In the genomic region with DNA sequence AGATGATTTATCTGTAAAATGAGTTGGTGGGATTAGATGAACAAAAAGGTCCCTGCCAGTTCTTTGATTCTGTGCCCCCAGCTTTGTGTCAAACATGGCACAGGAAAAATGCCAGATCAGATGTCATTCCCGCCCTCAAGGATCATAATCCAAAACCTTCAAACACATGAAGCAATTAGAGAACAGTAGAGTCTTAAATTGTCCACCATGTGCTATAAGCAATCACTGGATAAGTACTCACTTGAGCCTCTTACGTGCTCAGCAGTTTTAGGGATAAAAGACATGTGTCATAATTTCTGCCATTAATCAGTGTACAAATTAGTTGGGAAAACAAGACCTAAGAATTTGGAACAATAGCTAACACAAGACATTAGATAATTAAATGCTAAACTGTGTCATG, we compare ENCODE assay signal across 1 cellular context.
TF ChIP-seq lines count a peak whose summit lies in the region.

No MANE protein-coding gene starts in this region.

TF ChIP-seq in HEK293, 187 proteins besides CTCF, POLR2A, EP300 and RAD21 (continued from another document and continues in another):
- TF ChIP-seq SP3 (tag by site-specific recombination; IDR thresholded peaks at IDR 0.05) (no peak), ZNF140 (tag by site-specific recombination; IDR thresholded peaks at IDR 0.05) (no peak), ZNF664 (tag by site-specific recombination; IDR thresholded peaks at IDR 0.05) (no peak; the same call in 1 of the 2 replicates), ZNF561 (tag by site-specific recombination; IDR thresholded peaks at IDR 0.05; ENCODE audit: borderline replicate concordance) (no peak), ZNF324 (tag by site-specific recombination; IDR thresholded peaks at IDR 0.05) (no peak; the same call in 1 of the 2 replicates), ZNF623 (tag by site-specific recombination; IDR thresholded peaks at IDR 0.05) (no peak), ZSCAN30 (tag by site-specific recombination; IDR thresholded peaks at IDR 0.05) (0 out of 2 replicates have a peak, but pooled peaks have one; percentile 16), SETDB1 (IDR thresholded peaks at IDR 0.05; ENCODE audit: insufficient read length, low read length) (no peak), ZBTB8A (tag by site-specific recombination; IDR thresholded peaks at IDR 0.05) (0 out of 2 replicates have a peak, but pooled peaks have one; percentile 18), ZNF112 (tag by site-specific recombination; IDR thresholded peaks at IDR 0.05) (no peak), MEIS1 (CRISPR knock-in tag; IDR thresholded peaks at IDR 0.05; ENCODE audit: borderline replicate concordance) (no peak), ZNF175 (tag by site-specific recombination; IDR thresholded peaks at IDR 0.05) (no peak), ZNF521 (tag by site-specific recombination; IDR thresholded peaks at IDR 0.05) (no peak), ZNF202 (tag by site-specific recombination; IDR thresholded peaks at IDR 0.05; ENCODE audit: borderline replicate concordance) (no peak), ZNF366 (tag by site-specific recombination; conservative IDR thresholded peaks at IDR 0.05) (peak; percentile 41; the same call in 1 of the 2 replicates), ZNF426 (tag by site-specific recombination; IDR thresholded peaks at IDR 0.05) (no peak), ZNF670 (tag by site-specific recombination; IDR thresholded peaks at IDR 0.05; ENCODE audit: low read depth) (no peak), ZNF555 (tag by site-specific recombination; conservative IDR thresholded peaks at IDR 0.05) (no peak), ZNF660 (tag by site-specific recombination; IDR thresholded peaks at IDR 0.05) (no peak), YY1 (tag by site-specific recombination; IDR thresholded peaks at IDR 0.05) (0 out of 2 replicates have a peak, but pooled peaks have one; percentile 19), ZNF121 (tag by site-specific recombination; IDR thresholded peaks at IDR 0.05) (no peak), ZNF341 (tag by site-specific recombination; IDR thresholded peaks at IDR 0.05; ENCODE audit: low read depth) (no peak)
- TF ChIP-seq, protein P1, sequence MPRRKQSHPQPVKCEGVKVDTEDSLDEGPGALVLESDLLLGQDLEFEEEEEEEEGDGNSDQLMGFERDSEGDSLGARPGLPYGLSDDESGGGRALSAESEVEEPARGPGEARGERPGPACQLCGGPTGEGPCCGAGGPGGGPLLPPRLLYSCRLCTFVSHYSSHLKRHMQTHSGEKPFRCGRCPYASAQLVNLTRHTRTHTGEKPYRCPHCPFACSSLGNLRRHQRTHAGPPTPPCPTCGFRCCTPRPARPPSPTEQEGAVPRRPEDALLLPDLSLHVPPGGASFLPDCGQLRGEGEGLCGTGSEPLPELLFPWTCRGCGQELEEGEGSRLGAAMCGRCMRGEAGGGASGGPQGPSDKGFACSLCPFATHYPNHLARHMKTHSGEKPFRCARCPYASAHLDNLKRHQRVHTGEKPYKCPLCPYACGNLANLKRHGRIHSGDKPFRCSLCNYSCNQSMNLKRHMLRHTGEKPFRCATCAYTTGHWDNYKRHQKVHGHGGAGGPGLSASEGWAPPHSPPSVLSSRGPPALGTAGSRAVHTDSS (tag by site-specific recombination; IDR thresholded peaks at IDR 0.05): no peak
- TF ChIP-seq, protein P2, sequence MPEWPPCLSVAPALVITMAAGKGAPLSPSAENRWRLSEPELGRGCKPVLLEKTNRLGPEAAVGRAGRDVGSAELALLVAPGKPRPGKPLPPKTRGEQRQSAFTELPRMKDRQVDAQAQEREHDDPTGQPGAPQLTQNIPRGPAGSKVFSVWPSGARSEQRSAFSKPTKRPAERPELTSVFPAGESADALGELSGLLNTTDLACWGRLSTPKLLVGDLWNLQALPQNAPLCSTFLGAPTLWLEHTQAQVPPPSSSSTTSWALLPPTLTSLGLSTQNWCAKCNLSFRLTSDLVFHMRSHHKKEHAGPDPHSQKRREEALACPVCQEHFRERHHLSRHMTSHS (tag by site-specific recombination; IDR thresholded peaks at IDR 0.05): no peak
- TF ChIP-seq, protein P3, sequence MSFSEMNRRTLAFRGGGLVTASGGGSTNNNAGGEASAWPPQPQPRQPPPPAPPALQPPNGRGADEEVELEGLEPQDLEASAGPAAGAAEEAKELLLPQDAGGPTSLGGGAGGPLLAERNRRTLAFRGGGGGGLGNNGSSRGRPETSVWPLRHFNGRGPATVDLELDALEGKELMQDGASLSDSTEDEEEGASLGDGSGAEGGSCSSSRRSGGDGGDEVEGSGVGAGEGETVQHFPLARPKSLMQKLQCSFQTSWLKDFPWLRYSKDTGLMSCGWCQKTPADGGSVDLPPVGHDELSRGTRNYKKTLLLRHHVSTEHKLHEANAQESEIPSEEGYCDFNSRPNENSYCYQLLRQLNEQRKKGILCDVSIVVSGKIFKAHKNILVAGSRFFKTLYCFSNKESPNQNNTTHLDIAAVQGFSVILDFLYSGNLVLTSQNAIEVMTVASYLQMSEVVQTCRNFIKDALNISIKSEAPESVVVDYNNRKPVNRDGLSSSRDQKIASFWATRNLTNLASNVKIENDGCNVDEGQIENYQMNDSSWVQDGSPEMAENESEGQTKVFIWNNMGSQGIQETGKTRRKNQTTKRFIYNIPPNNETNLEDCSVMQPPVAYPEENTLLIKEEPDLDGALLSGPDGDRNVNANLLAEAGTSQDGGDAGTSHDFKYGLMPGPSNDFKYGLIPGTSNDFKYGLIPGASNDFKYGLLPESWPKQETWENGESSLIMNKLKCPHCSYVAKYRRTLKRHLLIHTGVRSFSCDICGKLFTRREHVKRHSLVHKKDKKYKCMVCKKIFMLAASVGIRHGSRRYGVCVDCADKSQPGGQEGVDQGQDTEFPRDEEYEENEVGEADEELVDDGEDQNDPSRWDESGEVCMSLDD (tag by site-specific recombination; IDR thresholded peaks at IDR 0.05): no peak
- TF ChIP-seq, protein P4, sequence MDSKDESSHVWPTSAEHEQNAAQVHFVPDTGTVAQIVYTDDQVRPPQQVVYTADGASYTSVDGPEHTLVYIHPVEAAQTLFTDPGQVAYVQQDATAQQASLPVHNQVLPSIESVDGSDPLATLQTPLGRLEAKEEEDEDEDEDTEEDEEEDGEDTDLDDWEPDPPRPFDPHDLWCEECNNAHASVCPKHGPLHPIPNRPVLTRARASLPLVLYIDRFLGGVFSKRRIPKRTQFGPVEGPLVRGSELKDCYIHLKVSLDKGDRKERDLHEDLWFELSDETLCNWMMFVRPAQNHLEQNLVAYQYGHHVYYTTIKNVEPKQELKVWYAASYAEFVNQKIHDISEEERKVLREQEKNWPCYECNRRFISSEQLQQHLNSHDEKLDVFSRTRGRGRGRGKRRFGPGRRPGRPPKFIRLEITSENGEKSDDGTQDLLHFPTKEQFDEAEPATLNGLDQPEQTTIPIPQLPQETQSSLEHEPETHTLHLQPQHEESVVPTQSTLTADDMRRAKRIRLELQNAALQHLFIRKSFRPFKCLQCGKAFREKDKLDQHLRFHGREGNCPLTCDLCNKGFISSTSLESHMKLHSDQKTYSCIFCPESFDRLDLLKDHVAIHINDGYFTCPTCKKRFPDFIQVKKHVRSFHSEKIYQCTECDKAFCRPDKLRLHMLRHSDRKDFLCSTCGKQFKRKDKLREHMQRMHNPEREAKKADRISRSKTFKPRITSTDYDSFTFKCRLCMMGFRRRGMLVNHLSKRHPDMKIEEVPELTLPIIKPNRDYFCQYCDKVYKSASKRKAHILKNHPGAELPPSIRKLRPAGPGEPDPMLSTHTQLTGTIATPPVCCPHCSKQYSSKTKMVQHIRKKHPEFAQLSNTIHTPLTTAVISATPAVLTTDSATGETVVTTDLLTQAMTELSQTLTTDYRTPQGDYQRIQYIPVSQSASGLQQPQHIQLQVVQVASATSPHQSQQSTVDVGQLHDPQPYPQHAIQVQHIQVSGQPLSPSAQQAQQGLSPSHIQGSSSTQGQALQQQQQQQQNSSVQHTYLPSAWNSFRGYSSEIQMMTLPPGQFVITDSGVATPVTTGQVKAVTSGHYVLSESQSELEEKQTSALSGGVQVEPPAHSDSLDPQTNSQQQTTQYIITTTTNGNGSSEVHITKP (tag by site-specific recombination; IDR thresholded peaks at IDR 0.05): no peak
- TF ChIP-seq, protein P5, sequence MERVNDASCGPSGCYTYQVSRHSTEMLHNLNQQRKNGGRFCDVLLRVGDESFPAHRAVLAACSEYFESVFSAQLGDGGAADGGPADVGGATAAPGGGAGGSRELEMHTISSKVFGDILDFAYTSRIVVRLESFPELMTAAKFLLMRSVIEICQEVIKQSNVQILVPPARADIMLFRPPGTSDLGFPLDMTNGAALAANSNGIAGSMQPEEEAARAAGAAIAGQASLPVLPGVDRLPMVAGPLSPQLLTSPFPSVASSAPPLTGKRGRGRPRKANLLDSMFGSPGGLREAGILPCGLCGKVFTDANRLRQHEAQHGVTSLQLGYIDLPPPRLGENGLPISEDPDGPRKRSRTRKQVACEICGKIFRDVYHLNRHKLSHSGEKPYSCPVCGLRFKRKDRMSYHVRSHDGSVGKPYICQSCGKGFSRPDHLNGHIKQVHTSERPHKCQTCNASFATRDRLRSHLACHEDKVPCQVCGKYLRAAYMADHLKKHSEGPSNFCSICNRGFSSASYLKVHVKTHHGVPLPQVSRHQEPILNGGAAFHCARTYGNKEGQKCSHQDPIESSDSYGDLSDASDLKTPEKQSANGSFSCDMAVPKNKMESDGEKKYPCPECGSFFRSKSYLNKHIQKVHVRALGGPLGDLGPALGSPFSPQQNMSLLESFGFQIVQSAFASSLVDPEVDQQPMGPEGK (tag by site-specific recombination; IDR thresholded peaks at IDR 0.05): no peak
- TF ChIP-seq, protein P6, sequence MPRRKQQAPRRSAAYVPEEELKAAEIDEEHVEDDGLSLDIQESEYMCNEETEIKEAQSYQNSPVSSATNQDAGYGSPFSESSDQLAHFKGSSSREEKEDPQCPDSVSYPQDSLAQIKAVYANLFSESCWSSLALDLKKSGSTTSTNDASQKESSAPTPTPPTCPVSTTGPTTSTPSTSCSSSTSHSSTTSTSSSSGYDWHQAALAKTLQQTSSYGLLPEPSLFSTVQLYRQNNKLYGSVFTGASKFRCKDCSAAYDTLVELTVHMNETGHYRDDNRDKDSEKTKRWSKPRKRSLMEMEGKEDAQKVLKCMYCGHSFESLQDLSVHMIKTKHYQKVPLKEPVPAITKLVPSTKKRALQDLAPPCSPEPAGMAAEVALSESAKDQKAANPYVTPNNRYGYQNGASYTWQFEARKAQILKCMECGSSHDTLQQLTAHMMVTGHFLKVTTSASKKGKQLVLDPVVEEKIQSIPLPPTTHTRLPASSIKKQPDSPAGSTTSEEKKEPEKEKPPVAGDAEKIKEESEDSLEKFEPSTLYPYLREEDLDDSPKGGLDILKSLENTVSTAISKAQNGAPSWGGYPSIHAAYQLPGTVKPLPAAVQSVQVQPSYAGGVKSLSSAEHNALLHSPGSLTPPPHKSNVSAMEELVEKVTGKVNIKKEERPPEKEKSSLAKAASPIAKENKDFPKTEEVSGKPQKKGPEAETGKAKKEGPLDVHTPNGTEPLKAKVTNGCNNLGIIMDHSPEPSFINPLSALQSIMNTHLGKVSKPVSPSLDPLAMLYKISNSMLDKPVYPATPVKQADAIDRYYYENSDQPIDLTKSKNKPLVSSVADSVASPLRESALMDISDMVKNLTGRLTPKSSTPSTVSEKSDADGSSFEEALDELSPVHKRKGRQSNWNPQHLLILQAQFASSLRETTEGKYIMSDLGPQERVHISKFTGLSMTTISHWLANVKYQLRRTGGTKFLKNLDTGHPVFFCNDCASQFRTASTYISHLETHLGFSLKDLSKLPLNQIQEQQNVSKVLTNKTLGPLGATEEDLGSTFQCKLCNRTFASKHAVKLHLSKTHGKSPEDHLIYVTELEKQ (tag by site-specific recombination; IDR thresholded peaks at IDR 0.05; ENCODE audit: borderline replicate concordance): no peak; the same call in 1 of the 2 replicates
- TF ChIP-seq, protein P7, sequence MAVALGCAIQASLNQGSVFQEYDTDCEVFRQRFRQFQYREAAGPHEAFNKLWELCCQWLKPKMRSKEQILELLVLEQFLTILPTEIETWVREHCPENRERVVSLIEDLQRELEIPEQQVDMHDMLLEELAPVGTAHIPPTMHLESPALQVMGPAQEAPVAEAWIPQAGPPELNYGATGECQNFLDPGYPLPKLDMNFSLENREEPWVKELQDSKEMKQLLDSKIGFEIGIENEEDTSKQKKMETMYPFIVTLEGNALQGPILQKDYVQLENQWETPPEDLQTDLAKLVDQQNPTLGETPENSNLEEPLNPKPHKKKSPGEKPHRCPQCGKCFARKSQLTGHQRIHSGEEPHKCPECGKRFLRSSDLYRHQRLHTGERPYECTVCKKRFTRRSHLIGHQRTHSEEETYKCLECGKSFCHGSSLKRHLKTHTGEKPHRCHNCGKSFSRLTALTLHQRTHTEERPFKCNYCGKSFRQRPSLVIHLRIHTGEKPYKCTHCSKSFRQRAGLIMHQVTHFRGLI (tag by site-specific recombination; IDR thresholded peaks at IDR 0.05): no peak
- TF ChIP-seq, protein P8, sequence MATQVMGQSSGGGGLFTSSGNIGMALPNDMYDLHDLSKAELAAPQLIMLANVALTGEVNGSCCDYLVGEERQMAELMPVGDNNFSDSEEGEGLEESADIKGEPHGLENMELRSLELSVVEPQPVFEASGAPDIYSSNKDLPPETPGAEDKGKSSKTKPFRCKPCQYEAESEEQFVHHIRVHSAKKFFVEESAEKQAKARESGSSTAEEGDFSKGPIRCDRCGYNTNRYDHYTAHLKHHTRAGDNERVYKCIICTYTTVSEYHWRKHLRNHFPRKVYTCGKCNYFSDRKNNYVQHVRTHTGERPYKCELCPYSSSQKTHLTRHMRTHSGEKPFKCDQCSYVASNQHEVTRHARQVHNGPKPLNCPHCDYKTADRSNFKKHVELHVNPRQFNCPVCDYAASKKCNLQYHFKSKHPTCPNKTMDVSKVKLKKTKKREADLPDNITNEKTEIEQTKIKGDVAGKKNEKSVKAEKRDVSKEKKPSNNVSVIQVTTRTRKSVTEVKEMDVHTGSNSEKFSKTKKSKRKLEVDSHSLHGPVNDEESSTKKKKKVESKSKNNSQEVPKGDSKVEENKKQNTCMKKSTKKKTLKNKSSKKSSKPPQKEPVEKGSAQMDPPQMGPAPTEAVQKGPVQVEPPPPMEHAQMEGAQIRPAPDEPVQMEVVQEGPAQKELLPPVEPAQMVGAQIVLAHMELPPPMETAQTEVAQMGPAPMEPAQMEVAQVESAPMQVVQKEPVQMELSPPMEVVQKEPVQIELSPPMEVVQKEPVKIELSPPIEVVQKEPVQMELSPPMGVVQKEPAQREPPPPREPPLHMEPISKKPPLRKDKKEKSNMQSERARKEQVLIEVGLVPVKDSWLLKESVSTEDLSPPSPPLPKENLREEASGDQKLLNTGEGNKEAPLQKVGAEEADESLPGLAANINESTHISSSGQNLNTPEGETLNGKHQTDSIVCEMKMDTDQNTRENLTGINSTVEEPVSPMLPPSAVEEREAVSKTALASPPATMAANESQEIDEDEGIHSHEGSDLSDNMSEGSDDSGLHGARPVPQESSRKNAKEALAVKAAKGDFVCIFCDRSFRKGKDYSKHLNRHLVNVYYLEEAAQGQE (tag by site-specific recombination; IDR thresholded peaks at IDR 0.05): no peak
